Comparison of ENCODE assay signal across 9 cellular contexts in genomic region chr3:109806929-109807328, GRCh38.
DNase-seq lines count a peak whose midpoint lies in the region; ATAC-seq lines count a peak whose summit lies in the region.
"Had no signal": no experiment of that assay in that cellular context is flagged by ENCODE, and none has a peak within 500 bp of the region (broad histone marks: within the 10 kb centered on the region; RNA-seq: fewer than 3 reads in every experiment).

No MANE protein-coding gene starts in this region.

- peak overlapping the region; percentile 89 for H3K27ac Mint-ChIP-seq in T-helper 1 cell treated with Interleukin-12 subunit alpha and Interleukin-12 subunit beta and Interleukin-4 antibody, amounts not matched to agents 30 μg/mL and 1 μg/mL, for 36 hours
- H3K27ac Mint-ChIP-seq in effector memory CD8-positive, alpha-beta T cell: peak overlapping the region; percentile 87 to 92

- H3K9me3 Mint-ChIP-seq in T-helper 1 cell treated with Interleukin-12 subunit alpha and Interleukin-12 subunit beta and Interleukin-4 antibody, amounts not matched to agents 30 μg/mL and 1 μg/mL, for 36 hours: peaks cover 5% of the 10 kb centered on the region
- H3K9me3 Mint-ChIP-seq in effector memory CD8-positive, alpha-beta T cell: peaks cover 3 to 6% of the 10 kb centered on the region in 2 donors

- ATAC-seq in GM18858 (IDR thresholded peaks at IDR 0.05; ENCODE audit: unreplicated experiment) (peak; percentile 91), HG03159 (IDR thresholded peaks at IDR 0.05; ENCODE audit: unreplicated experiment) (peak; percentile 79), HG02588 (IDR thresholded peaks at IDR 0.05; ENCODE audit: unreplicated experiment) (no peak)
- ATAC-seq in effector memory CD8-positive, alpha-beta T cell (replicated peaks): peak; percentile 88
- ATAC-seq: Panc1 had no signal

- H3K36me3 Mint-ChIP-seq in T-helper 1 cell treated with Interleukin-12 subunit alpha and Interleukin-12 subunit beta and Interleukin-4 antibody, amounts not matched to agents 30 μg/mL and 1 μg/mL, for 36 hours (ENCODE audit: low read depth): peaks cover 9% of the 10 kb centered on the region
- peaks cover 4% of the 10 kb centered on the region for H3K36me3 Mint-ChIP-seq in effector memory CD8-positive, alpha-beta T cell (ENCODE audit: insufficient read depth)

- peak; percentile 42 to 49 (median 49) for DNase-seq in effector memory CD8-positive, alpha-beta T cell
- DNase-seq in stimulated activated CD4-positive, alpha-beta T cell treated with anti-CD3 and anti-CD28 coated beads, Interleukin-4, amount 100 ng/mL, for 24 hours: peak; percentile 57
- no peak for DNase-seq in NCI-H187 (lab: John Stamatoyannopoulos, UW)
- DNase-seq in NCI-H510A treated with DMSO at 0.1 percent for 48 hours (lab: John Stamatoyannopoulos, UW): no peak

- H3K4me1 Mint-ChIP-seq in T-helper 1 cell treated with Interleukin-12 subunit alpha and Interleukin-12 subunit beta and Interleukin-4 antibody, amounts not matched to agents 30 μg/mL and 1 μg/mL, for 36 hours (ENCODE audit: low read depth): peaks cover 33% of the 10 kb centered on the region
- peaks cover 31 to 48% of the 10 kb centered on the region in 2 donors for H3K4me1 Mint-ChIP-seq in effector memory CD8-positive, alpha-beta T cell (ENCODE audit: low read depth in 2 of 2)

- peaks cover 12% of the 10 kb centered on the region for H3K27me3 Mint-ChIP-seq in T-helper 1 cell treated with Interleukin-12 subunit alpha and Interleukin-12 subunit beta and Interleukin-4 antibody, amounts not matched to agents 30 μg/mL and 1 μg/mL, for 36 hours (ENCODE audit: low read depth)
- no peaks in the 10 kb centered on the region for H3K27me3 Mint-ChIP-seq in effector memory CD8-positive, alpha-beta T cell

- peak overlapping the region; percentile 77 for H3K4me3 Mint-ChIP-seq in T-helper 1 cell treated with Interleukin-12 subunit alpha and Interleukin-12 subunit beta and Interleukin-4 antibody, amounts not matched to agents 30 μg/mL and 1 μg/mL, for 36 hours
- H3K4me3 Mint-ChIP-seq in effector memory CD8-positive, alpha-beta T cell: peak overlapping the region; percentile 51 to 77

Comparison
In these comparisons a context has a peak if more than half of its experiments do, and no peak if none do; other contexts are left out.
1. DNase-seq: peak in effector memory CD8-positive, alpha-beta T cell (3 of 3) and stimulated activated CD4-positive, alpha-beta T cell treated with anti-CD3 and anti-CD28 coated beads, Interleukin-4, amount 100 ng/mL, for 24 hours (single experiment); none in NCI-H187 (0 of 2) and NCI-H510A treated with DMSO at 0.1 percent for 48 hours (single experiment).